Comparison of ENCODE assay signal across 15 cellular contexts in the genomic region with DNA sequence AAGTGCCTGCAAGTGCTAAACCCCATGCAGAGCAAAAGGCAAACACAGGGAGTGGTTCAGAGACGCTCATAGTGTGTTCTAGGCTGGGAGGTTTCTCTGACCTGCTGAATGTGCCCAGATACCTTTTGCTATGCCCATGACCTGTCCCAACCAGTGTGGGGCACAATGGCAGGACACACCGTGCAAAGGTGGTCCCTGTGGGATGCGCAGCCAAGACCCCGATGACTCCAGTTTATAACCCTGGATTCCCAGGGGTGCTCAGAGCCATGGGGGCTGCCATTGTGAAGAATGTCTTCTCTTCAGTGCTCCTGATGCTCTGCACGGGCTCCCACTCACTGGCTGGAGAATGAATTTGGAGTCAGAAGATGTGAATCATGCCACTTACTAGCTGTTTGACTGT. TPM values are rescaled to one million over a fixed set of nuclear protein-coding genes. Genes with fewer than 3 reads are reported as not detected.
DNase-seq lines count a peak whose midpoint lies in the region; ATAC-seq and TF ChIP-seq lines count a peak whose summit lies in the region.
"Had no signal": no experiment of that assay in that cellular context is flagged by ENCODE, and none has a peak within 500 bp of the region (broad histone marks: within the 10 kb centered on the region; RNA-seq: fewer than 3 reads in every experiment).

No MANE protein-coding gene starts in this region.

- no peaks in the 10 kb centered on the region for H3K36me3 Mint-ChIP-seq in activated CD4-positive, alpha-beta memory T cell treated with anti-CD3 and anti-CD28 coated beads for 36 hours
- peaks cover 3% of the 10 kb centered on the region for H3K36me3 Mint-ChIP-seq in activated CD4-positive, alpha-beta memory T cell treated with anti-CD3 and anti-CD28 coated beads, Interleukin-2, amount 10 ng/mL, durations not matched to agents 7 days and 5 days (ENCODE audit: low read depth)
- H3K36me3 Mint-ChIP-seq in activated T-helper 17 cell treated with anti-CD3 and anti-CD28 coated beads, Interleukin-2, amount 50 U/mL, for 72 hours (ENCODE audit: low read depth): no peaks in the 10 kb centered on the region
- peaks cover 9% of the 10 kb centered on the region for H3K36me3 Mint-ChIP-seq in neural crest cell (ENCODE audit: low read depth)
- H3K36me3 Mint-ChIP-seq: CD4-positive, alpha-beta memory T cell had no signal

- no peak for TF ChIP-seq CTCF in neural crest cell (conservative IDR thresholded peaks at IDR 0.05)

- peak; percentile 18 for ATAC-seq in activated T-helper 17 cell treated with anti-CD3 and anti-CD28 coated beads, Interleukin-2, amount 50 U/mL, for 72 hours (replicated peaks)

- no peaks in the 10 kb centered on the region for H3K27me3 Mint-ChIP-seq in activated CD4-positive, alpha-beta memory T cell treated with anti-CD3 and anti-CD28 coated beads for 36 hours
- peaks cover 15% of the 10 kb centered on the region for H3K27me3 Mint-ChIP-seq in activated CD4-positive, alpha-beta memory T cell treated with anti-CD3 and anti-CD28 coated beads, Interleukin-2, amount 10 ng/mL, durations not matched to agents 7 days and 5 days
- no peaks in the 10 kb centered on the region for H3K27me3 Mint-ChIP-seq in activated T-helper 17 cell treated with anti-CD3 and anti-CD28 coated beads, Interleukin-2, amount 50 U/mL, for 72 hours
- H3K27me3 Mint-ChIP-seq in neural crest cell (ENCODE audit: low read depth): no peaks in the 10 kb centered on the region

- no peaks in the 10 kb centered on the region for H3K27me3 ChIP-seq in HAP-1 (ENCODE audit: low read depth)

- H3K4me1 ChIP-seq in HAP-1: peaks cover 12% of the 10 kb centered on the region

- H3K4me1 Mint-ChIP-seq in activated CD4-positive, alpha-beta memory T cell treated with anti-CD3 and anti-CD28 coated beads for 36 hours (ENCODE audit: low read depth): peaks cover 10% of the 10 kb centered on the region
- H3K4me1 Mint-ChIP-seq in activated CD4-positive, alpha-beta memory T cell treated with anti-CD3 and anti-CD28 coated beads, Interleukin-2, amount 10 ng/mL, durations not matched to agents 7 days and 5 days: peaks cover 12% of the 10 kb centered on the region
- peaks cover 10% of the 10 kb centered on the region for H3K4me1 Mint-ChIP-seq in activated T-helper 17 cell treated with anti-CD3 and anti-CD28 coated beads, Interleukin-2, amount 50 U/mL, for 72 hours
- peaks cover 22% of the 10 kb centered on the region for H3K4me1 Mint-ChIP-seq in neural crest cell

- no peaks in the 10 kb centered on the region; the same call in 1 of the 2 replicates for H3K36me3 ChIP-seq in HAP-1 (replicated peaks)

- intact Hi-C loops in activated CD4-positive, alpha-beta memory T cell treated with anti-CD3 and anti-CD28 coated beads for 36 hours (cut with micrococcal nuclease): no loop called here

- DNase-seq in activated CD4-positive, alpha-beta memory T cell treated with anti-CD3 and anti-CD28 coated beads for 36 hours: peak; percentile 14
- DNase-seq in activated CD4-positive, alpha-beta memory T cell treated with anti-CD3 and anti-CD28 coated beads, Interleukin-2, amount 10 ng/mL, durations not matched to agents 7 days and 5 days: no peak
- DNase-seq in neural crest cell (ENCODE audit: low read depth, low spot score) (no peak), HAP-1 (ENCODE audit: low spot score in 2 of 2) (no peak), SIG-M5 treated with dmso at 0.1 percent for 504 hours (lab: John Stamatoyannopoulos, UW; ENCODE audit: unreplicated experiment) (no peak)
- no peak for DNase-seq in activated CD8-positive, alpha-beta memory T cell treated with anti-CD3 and anti-CD28 coated beads for 24 hours
- DNase-seq: C1 segment of cervical spinal cord; CD4-positive, alpha-beta memory T cell; COR-L47; DMS153; DMS79 treated with DMSO at 0.1 percent for 48 hours; HFFc6 had no signal

- H3K9me3 Mint-ChIP-seq in activated CD4-positive, alpha-beta memory T cell treated with anti-CD3 and anti-CD28 coated beads for 36 hours: no peaks in the 10 kb centered on the region
- H3K9me3 Mint-ChIP-seq in activated CD4-positive, alpha-beta memory T cell treated with anti-CD3 and anti-CD28 coated beads, Interleukin-2, amount 10 ng/mL, durations not matched to agents 7 days and 5 days: no peaks in the 10 kb centered on the region
- H3K9me3 Mint-ChIP-seq in activated T-helper 17 cell treated with anti-CD3 and anti-CD28 coated beads, Interleukin-2, amount 50 U/mL, for 72 hours: no peaks in the 10 kb centered on the region
- no peaks in the 10 kb centered on the region for H3K9me3 Mint-ChIP-seq in neural crest cell
- H3K9me3 Mint-ChIP-seq: CD4-positive, alpha-beta memory T cell; HFFc6 had no signal

- no peaks in the 10 kb centered on the region for H3K9me3 ChIP-seq in HAP-1

- H3K4me3 ChIP-seq in HAP-1: no peak overlapping the region

- H3K4me3 Mint-ChIP-seq in activated CD4-positive, alpha-beta memory T cell treated with anti-CD3 and anti-CD28 coated beads for 36 hours: no peak overlapping the region
- H3K4me3 Mint-ChIP-seq in activated CD4-positive, alpha-beta memory T cell treated with anti-CD3 and anti-CD28 coated beads, Interleukin-2, amount 10 ng/mL, durations not matched to agents 7 days and 5 days: no peak overlapping the region
- no peak overlapping the region for H3K4me3 Mint-ChIP-seq in activated T-helper 17 cell treated with anti-CD3 and anti-CD28 coated beads, Interleukin-2, amount 50 U/mL, for 72 hours
- H3K4me3 Mint-ChIP-seq in neural crest cell: peak overlapping the region; percentile 38
- H3K4me3 Mint-ChIP-seq: B cell, HFFc6 had no signal

- CTCF ChIA-PET in activated CD4-positive, alpha-beta memory T cell treated with anti-CD3 and anti-CD28 coated beads for 36 hours (lab: Charles Lee): no interaction called here
- CTCF ChIA-PET in activated CD4-positive, alpha-beta memory T cell treated with anti-CD3 and anti-CD28 coated beads, Interleukin-2, amount 10 ng/mL, durations not matched to agents 7 days and 5 days (lab: Charles Lee): interaction anchor here (0.6 kb wide), 1 partner anchor 987 kb away, joined by 4 read pairs; no protein-coding TSS in a partner anchor

- in situ Hi-C loops in HAP-1 (cut with MboI; ENCODE audit: low sequenced_read_pairs): no loop called here

- H3K27ac Mint-ChIP-seq in activated CD4-positive, alpha-beta memory T cell treated with anti-CD3 and anti-CD28 coated beads for 36 hours: no peak overlapping the region
- H3K27ac Mint-ChIP-seq in activated CD4-positive, alpha-beta memory T cell treated with anti-CD3 and anti-CD28 coated beads, Interleukin-2, amount 10 ng/mL, durations not matched to agents 7 days and 5 days: no peak overlapping the region
- no peak overlapping the region for H3K27ac Mint-ChIP-seq in activated T-helper 17 cell treated with anti-CD3 and anti-CD28 coated beads, Interleukin-2, amount 50 U/mL, for 72 hours
- H3K27ac Mint-ChIP-seq in neural crest cell (ENCODE audit: unreplicated experiment): no peak overlapping the region
- H3K27ac Mint-ChIP-seq: B cell, HFFc6 had no signal

- POLR2A ChIA-PET in activated CD4-positive, alpha-beta memory T cell treated with anti-CD3 and anti-CD28 coated beads for 36 hours (lab: Charles Lee): no interaction called here
- POLR2A ChIA-PET in activated CD4-positive, alpha-beta memory T cell treated with anti-CD3 and anti-CD28 coated beads, Interleukin-2, amount 10 ng/mL, durations not matched to agents 7 days and 5 days (lab: Charles Lee): interaction anchor here (1.3 kb wide), 1 partner anchor 36 kb away, joined by 4 read pairs; no protein-coding TSS in a partner anchor

RNA-seq across cellular contexts. Expression of gene NINL, which starts 2.2 kb away (rescaled TPM):
- 1 to 10 TPM; 2.7 to 3.9 TPM for total RNA-seq in activated CD4-positive, alpha-beta memory T cell treated with anti-CD3 and anti-CD28 coated beads for 36 hours
- 1 to 10 TPM; 2.5 to 2.8 TPM for total RNA-seq in activated CD4-positive, alpha-beta memory T cell treated with anti-CD3 and anti-CD28 coated beads, Interleukin-2, amount 10 ng/mL, durations not matched to agents 7 days and 5 days
- total RNA-seq in activated T-helper 17 cell treated with anti-CD3 and anti-CD28 coated beads, Interleukin-2, amount 50 U/mL, for 72 hours: 1 to 10 TPM; 1.7 to 4.6 TPM
- total RNA-seq in neural crest cell: 41.2 and 44.0 TPM in 2 replicates
- total RNA-seq: HT1080 had no signal

RNA-seq across cellular contexts. Expression of gene NANP, which starts 36.3 kb away (rescaled TPM):
- total RNA-seq in activated CD4-positive, alpha-beta memory T cell treated with anti-CD3 and anti-CD28 coated beads for 36 hours: 1 to 10 TPM; 6.5 to 7.3 TPM
- total RNA-seq in activated CD4-positive, alpha-beta memory T cell treated with anti-CD3 and anti-CD28 coated beads, Interleukin-2, amount 10 ng/mL, durations not matched to agents 7 days and 5 days: 1 to 10 TPM; 5.2 to 5.5 TPM
- 1 to 10 TPM; 7.1 to 9.4 TPM for total RNA-seq in activated T-helper 17 cell treated with anti-CD3 and anti-CD28 coated beads, Interleukin-2, amount 50 U/mL, for 72 hours
- total RNA-seq in neural crest cell: 9.0 and 9.7 TPM in 2 replicates
